ENCODE assay signal across 23 cellular contexts in genomic region chr3:188139466-188139865, GRCh38. TPM values are rescaled to one million over a fixed set of nuclear protein-coding genes. Genes with fewer than 3 reads are reported as not detected.
A peak's percentile ranks its signal among the peaks of the same experiment; 100 is the strongest.
DNase-seq lines count a peak whose midpoint lies in the region; ATAC-seq, FAIRE-seq and TF ChIP-seq lines count a peak whose summit lies in the region.
"Had no signal": no experiment of that assay in that cellular context is flagged by ENCODE, and none has a peak within 500 bp of the region (broad histone marks: within the 10 kb centered on the region; RNA-seq: fewer than 3 reads in every experiment).

No MANE protein-coding gene starts in this region.

- no peaks in the 10 kb centered on the region for H3K79me2 ChIP-seq in H1 (ENCODE audit: control insufficient read depth in 1 of 2, insufficient read depth in 2 of 2, low read length in 2 of 2)

- no peak for DNase-seq in H1 (ENCODE audit: low read depth in 1 of 2, low spot score in 2 of 2)
- no peak for DNase-seq in activated T-helper 2 cell treated with anti-CD3 and anti-CD28 coated beads, Interferon-gamma antibody, Interleukin-2, Interleukin-4, amounts not matched to agents 10 μg/mL and 5 μg/mL and 100 μg/mL, durations not matched to agents 14 hours and 24 hours and 36 hours (ENCODE audit: low spot score)
- DNase-seq in NCI-H345 (lab: John Stamatoyannopoulos, UW), result no peak
- DNase-seq: BE2C; DMS53; H7; Karpas-422; NCI-H1417 treated with DMSO at 0.1 percent for 48 hours; NCI-H1930; NCI-H510A; NCI-H748 treated with DMSO at 0.1 percent for 48 hours; NK-92 treated with Interleukin-12 subunit alpha and Interleukin-12 subunit beta, amount 100 ng/mL, for 24 hours; SHP77 treated with DMSO at 0.1 percent for 48 hours; SW 1271; T-helper 17 cell had no signal

- peaks cover 18% of the 10 kb centered on the region for H3K27me3 Mint-ChIP-seq in activated T-helper 2 cell treated with anti-CD3 and anti-CD28 coated beads, Interferon-gamma antibody, Interleukin-2, Interleukin-4, amounts not matched to agents 10 μg/mL and 5 μg/mL and 100 μg/mL, durations not matched to agents 14 hours and 24 hours and 36 hours (ENCODE audit: low read depth)

- no peak overlapping the region for H3K4me3 Mint-ChIP-seq in activated T-helper 2 cell treated with anti-CD3 and anti-CD28 coated beads, Interferon-gamma antibody, Interleukin-2, Interleukin-4, amounts not matched to agents 10 μg/mL and 5 μg/mL and 100 μg/mL, durations not matched to agents 14 hours and 24 hours and 36 hours (ENCODE audit: low read depth)
- H3K4me3 Mint-ChIP-seq: T-helper 17 cell had no signal

- no peak overlapping the region for H3K56ac ChIP-seq in H1 (replicated peaks; ENCODE audit: insufficient read length, low read depth, low read length)

- H3K9ac ChIP-seq in H1 (replicated peaks in 1 of 4; ENCODE audit: extremely low read depth in 1 of 4, low read depth in 3 of 4, low read length in 3 of 4), result no peak overlapping the region

- H2BK120ac ChIP-seq in H1 (replicated peaks; ENCODE audit: low read depth, low read length), result no peak overlapping the region

- no peaks in the 10 kb centered on the region for H3K4me1 ChIP-seq in H1 (replicated peaks in 1 of 4; ENCODE audit: control insufficient read depth in 3 of 4, insufficient read depth in 4 of 4, low read length in 3 of 4)
- H3K4me1 ChIP-seq: A549, BE2C had no signal

- CTCF ChIA-PET in H1 (lab: Charles Lee; ENCODE audit: partially characterized antibody), result interaction anchor here (0.6 to 1.8 kb wide), 2 partner anchors 399 to 993 kb away, joined by 3 to 7 read pairs; no protein-coding TSS in a partner anchor

- POLR2A ChIA-PET in H1 (lab: Charles Lee; ENCODE audit: partially characterized antibody), result interaction anchor here (0.8 to 1.8 kb wide), 2 partner anchors 14 to 15 kb away, joined by 3 to 4 read pairs; no protein-coding TSS in a partner anchor

- no peaks in the 10 kb centered on the region for H3K9me3 Mint-ChIP-seq in activated T-helper 2 cell treated with anti-CD3 and anti-CD28 coated beads, Interferon-gamma antibody, Interleukin-2, Interleukin-4, amounts not matched to agents 10 μg/mL and 5 μg/mL and 100 μg/mL, durations not matched to agents 14 hours and 24 hours and 36 hours

- no peaks in the 10 kb centered on the region for H3K9me3 ChIP-seq in H1 (ENCODE audit: insufficient read depth in 2 of 2, low read depth in 1 of 2, low read length in 1 of 2)
- H3K9me3 ChIP-seq: A549, BE2C had no signal

- H2BK15ac ChIP-seq in H1 (ENCODE audit: low read length), result 0 out of 2 replicates have a peak overlapping the region, but pooled peaks have one; percentile 55

- no peak overlapping the region for H2AFZ ChIP-seq in H1 (ENCODE audit: low read length)

- no peak overlapping the region for H2AK5ac ChIP-seq in H1 (ENCODE audit: low read depth, low read length)

- FAIRE-seq in H1 (lab: Jason Lieb, UNC), result no peak
- FAIRE-seq: A549, D721Med had no signal

- no peak overlapping the region; the same call in 1 of the 2 replicates for H4K8ac ChIP-seq in H1 (ENCODE audit: extremely low read depth, insufficient read depth, low read length)

- intact Hi-C loops in activated T-helper 2 cell treated with anti-CD3 and anti-CD28 coated beads, Interferon-gamma antibody, Interleukin-2, Interleukin-4, amounts not matched to agents 10 μg/mL and 5 μg/mL and 100 μg/mL, durations not matched to agents 14 hours and 24 hours and 36 hours (cut with micrococcal nuclease), result no loop called here

- H3K4me3 ChIP-seq in H1 (ENCODE audit: extremely low read depth in 1 of 4, insufficient read depth in 2 of 4, low read depth in 3 of 4, low read length in 4 of 4), result no peak overlapping the region
- H3K4me3 ChIP-seq: A549, SK-N-MC had no signal

- no peak for TF ChIP-seq CTCF in H1 (IDR thresholded peaks at IDR 0.05; ENCODE audit: control extremely low read depth in 1 of 3, insufficient read depth in 1 of 3, low read depth in 1 of 3, low read length in 3 of 3)

- no peaks in the 10 kb centered on the region for H3K36me3 Mint-ChIP-seq in activated T-helper 2 cell treated with anti-CD3 and anti-CD28 coated beads, Interferon-gamma antibody, Interleukin-2, Interleukin-4, amounts not matched to agents 10 μg/mL and 5 μg/mL and 100 μg/mL, durations not matched to agents 14 hours and 24 hours and 36 hours (ENCODE audit: low read depth)

- no peak overlapping the region for H3K27ac ChIP-seq in H1 (ENCODE audit: low read depth, low read length)
- H3K27ac ChIP-seq: A549, RWPE1, SK-N-MC had no signal

- H2BK12ac ChIP-seq in H1 (ENCODE audit: low read depth, low read length), result no peak overlapping the region

- H3K4me1 Mint-ChIP-seq in activated T-helper 2 cell treated with anti-CD3 and anti-CD28 coated beads, Interferon-gamma antibody, Interleukin-2, Interleukin-4, amounts not matched to agents 10 μg/mL and 5 μg/mL and 100 μg/mL, durations not matched to agents 14 hours and 24 hours and 36 hours (ENCODE audit: low read depth), result peaks cover 14% of the 10 kb centered on the region

- H4K91ac ChIP-seq in H1 (replicated peaks; ENCODE audit: insufficient read length, low read length), result no peak overlapping the region

- H3K4ac ChIP-seq in H1 (replicated peaks; ENCODE audit: insufficient read length, low read depth, low read length), result no peak overlapping the region

- H3K23ac ChIP-seq in H1 (ENCODE audit: insufficient read length), result no peak overlapping the region

- H3K27ac Mint-ChIP-seq in activated T-helper 2 cell treated with anti-CD3 and anti-CD28 coated beads, Interferon-gamma antibody, Interleukin-2, Interleukin-4, amounts not matched to agents 10 μg/mL and 5 μg/mL and 100 μg/mL, durations not matched to agents 14 hours and 24 hours and 36 hours, result no peak overlapping the region
- H3K27ac Mint-ChIP-seq: T-helper 17 cell had no signal

- H3K27me3 ChIP-seq in H1 (replicated peaks in 1 of 4; ENCODE audit: control insufficient read depth in 3 of 4, extremely low read depth in 1 of 4, insufficient read depth in 3 of 4, low read length in 3 of 4), result no peaks in the 10 kb centered on the region
- H3K27me3 ChIP-seq: BE2C had no signal

- no peak overlapping the region for H3K4me2 ChIP-seq in H1 (ENCODE audit: insufficient read depth in 1 of 2, low read depth in 2 of 2, low read length in 2 of 2)
- H3K4me2 ChIP-seq: A549 had no signal

- no peak overlapping the region for H2BK20ac ChIP-seq in H1 (ENCODE audit: low read length)

- no peak for TF ChIP-seq POLR2A in H1 (IDR thresholded peaks at IDR 0.05; ENCODE audit: control extremely low read depth in 1 of 2, low read depth in 2 of 2, low read length in 2 of 2)

- 85% methylated on average over 4 of the region's 4 CpGs; no CpG with 5 or more reads in 1 of the 2 experiments for WGBS in H1 (ENCODE audit: extremely low coverage in 1 of 2, insufficient coverage in 1 of 2, insufficient read length in 1 of 2, insufficient replicate concordance in 2 of 2, low coverage in 1 of 2, low lambda C conversion rate in 2 of 2, missing lambda C conversion rate in 1 of 2), 2 experiments

- TF ChIP-seq EP300 in H1 (IDR thresholded peaks at IDR 0.05; ENCODE audit: borderline replicate concordance in 1 of 2, low read depth in 2 of 2, low read length in 2 of 2), result no peak

- H2BK5ac ChIP-seq in H1 (ENCODE audit: low read depth, low read length), result no peak overlapping the region

- H3K36me3 ChIP-seq in H1 (ENCODE audit: control insufficient read depth in 2 of 4, insufficient read depth in 4 of 4, low read length in 3 of 4), result no peaks in the 10 kb centered on the region
- H3K36me3 ChIP-seq: BE2C had no signal

- H3K23me2 ChIP-seq in H1 (ENCODE audit: low read depth, low read length), result no peaks in the 10 kb centered on the region

- H3K79me1 ChIP-seq in H1 (ENCODE audit: low read depth, low read length), result no peaks in the 10 kb centered on the region

- no peaks in the 10 kb centered on the region for H4K20me1 ChIP-seq in H1 (replicated peaks in 1 of 2; ENCODE audit: control insufficient read depth in 1 of 2, insufficient read depth in 2 of 2, low read length in 2 of 2)

- TF ChIP-seq RAD21 in H1 (IDR thresholded peaks at IDR 0.05 in 1 of 2, conservative IDR thresholded peaks at IDR 0.05 in 1 of 2; ENCODE audit: low read depth in 2 of 2, low read length in 2 of 2), result no peak

- H4K5ac ChIP-seq in H1 (ENCODE audit: insufficient read length, low read depth, low read length), result no peak overlapping the region

- H3K14ac ChIP-seq in H1 (ENCODE audit: insufficient read length), result no peak overlapping the region

- ATAC-seq in GM18861 (IDR thresholded peaks at IDR 0.05; ENCODE audit: unreplicated experiment), result peak; percentile 51
- ATAC-seq in HG03175 (IDR thresholded peaks at IDR 0.05; ENCODE audit: unreplicated experiment), result peak; percentile 61
- ATAC-seq in HG03135 (IDR thresholded peaks at IDR 0.05; ENCODE audit: unreplicated experiment), result no peak
- no peak for ATAC-seq in GM18909 (IDR thresholded peaks at IDR 0.05; ENCODE audit: poor library complexity, unreplicated experiment)
- ATAC-seq: A549, T-helper 17 cell had no signal

- no peak overlapping the region for H3K18ac ChIP-seq in H1 (ENCODE audit: extremely low read depth, low read length)

TF ChIP-seq in H1, 55 proteins besides CTCF, POLR2A, EP300 and RAD21 (continues in another document):
- no peak for TF ChIP-seq ATF2 (IDR thresholded peaks at IDR 0.05; ENCODE audit: low read length)
- no peak for TF ChIP-seq ZNF274 (IDR thresholded peaks at IDR 0.05; ENCODE audit: borderline replicate concordance, extremely low read depth, low read length)
- no peak for TF ChIP-seq POU5F1 (IDR thresholded peaks at IDR 0.05; ENCODE audit: low read depth, low read length)

RNA-seq across cellular contexts. Expression of gene LPP, which starts 14.5 kb away (rescaled TPM):
- 53.3 and 60.2 TPM in 2 replicates for total RNA-seq in H1 (2021; fragmentation: NEBNext Ultra II Directional; extraction: Animal tissue kit (Norgen Biotek cat#: 25700))
- 10.0 and 12.1 TPM in 2 replicates for polyA plus RNA-seq in H1 (2011; rRNA removed)
- 6.2 TPM for polyA plus RNA-seq in H1 (2011; cell fraction: cytosol; rRNA removed)
- polyA plus RNA-seq in H1 (2011; cell fraction: nucleus; rRNA removed), result 78.5 TPM
- 6.5 to 12.8 TPM (median 11.1 TPM) in 4 replicates for polyA plus RNA-seq in H1 (2012, experiment 1 of 2)
- polyA plus RNA-seq in H1 (2012, experiment 2 of 2), result 1.8 TPM
- 17.2 TPM for polyA plus RNA-seq in H1 (2013, experiment 1 of 2)
- 12.6 TPM for polyA plus RNA-seq in H1 (2013, experiment 2 of 2)
- 222 and 238 TPM in 2 replicates for polyA minus RNA-seq in H1 (2011; rRNA and poly(A)+ RNA removed)
- polyA minus RNA-seq in H1 (2011; cell fraction: cytosol; rRNA and poly(A)+ RNA removed), result 46.1 TPM
- polyA minus RNA-seq in H1 (2011; cell fraction: nucleus; rRNA and poly(A)+ RNA removed), result 162 TPM
- total RNA-seq in activated T-helper 2 cell treated with anti-CD3 and anti-CD28 coated beads, Interferon-gamma antibody, Interleukin-2, Interleukin-4, amounts not matched to agents 10 μg/mL and 5 μg/mL and 100 μg/mL, durations not matched to agents 14 hours and 24 hours and 36 hours, result 54.5 and 59.0 TPM in 2 replicates

Comparison
In these comparisons a context has a peak if more than half of its experiments do, and no peak if none do; other contexts are left out.
1. ATAC-seq: peak in GM18861 (single experiment) and HG03175 (single experiment); none in HG03135 (single experiment) and GM18909 (single experiment).